8 cellular contexts compared by ENCODE assay signal in the genomic region with DNA sequence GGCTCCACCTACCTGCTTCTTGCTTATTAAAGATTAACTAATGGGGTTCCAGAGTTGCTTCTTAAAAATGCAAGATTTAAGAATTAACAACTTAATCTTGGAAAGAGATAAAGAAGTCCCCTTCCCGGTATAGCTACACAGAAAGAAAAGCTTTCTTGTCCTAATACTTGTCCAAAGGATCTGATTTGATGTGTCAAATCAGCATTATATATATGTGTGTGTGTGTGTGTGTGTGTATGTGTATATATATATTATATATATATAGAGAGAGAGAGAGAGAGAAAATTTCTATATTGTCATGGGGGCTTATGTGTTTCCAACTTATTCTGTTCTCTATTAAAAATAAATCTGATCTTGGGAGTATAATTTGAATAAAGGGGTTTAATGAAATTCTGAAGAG. TPM values are rescaled to one million over a fixed set of nuclear protein-coding genes. Genes with fewer than 3 reads are reported as not detected.
DNase-seq lines count a peak whose midpoint lies in the region; TF ChIP-seq lines count a peak whose summit lies in the region.

No MANE protein-coding gene starts in this region.

- intact Hi-C loops in ascending aorta (cut with DNase I) (loop anchor here (10.0 kb wide), 1 partner anchor 359 kb away; no protein-coding TSS in a partner anchor), thyroid gland (cut with DNase I) (no loop called here)

- no peaks in the 10 kb centered on the region for H3K36me3 Mint-ChIP-seq in activated CD4-positive, alpha-beta T cell treated with anti-CD3 and anti-CD28 coated beads, Interleukin-2, amount 10 ng/mL, durations not matched to agents 7 days and 5 days (ENCODE audit: low read depth)

- no peak for TF ChIP-seq POLR2A in thyroid gland (IDR thresholded peaks at IDR 0.05)

- CTCF ChIA-PET in activated CD4-positive, alpha-beta T cell treated with anti-CD3 and anti-CD28 coated beads, Interleukin-2, amount 10 ng/mL, durations not matched to agents 7 days and 5 days (lab: Charles Lee): interaction anchor here (0.8 to 2.5 kb wide), 11 partner anchors 11 to 212 kb away, joined by 3 to 8 read pairs (median 3); no protein-coding TSS in a partner anchor

- no peaks in the 10 kb centered on the region for H3K27me3 ChIP-seq in ascending aorta
- no peaks in the 10 kb centered on the region for H3K27me3 ChIP-seq in liver (ENCODE audit: control insufficient read depth in 4 of 4, insufficient read depth in 4 of 4, low read length in 3 of 4)
- H3K27me3 ChIP-seq in thyroid gland: no peaks in the 10 kb centered on the region

- H3K27ac ChIP-seq in ascending aorta: peak overlapping the region; percentile 79 to 85
- no peak overlapping the region for H3K27ac ChIP-seq in liver (ENCODE audit: low read depth in 1 of 2, low read length in 2 of 2)
- peak overlapping the region; percentile 51 to 85 (median 76) for H3K27ac ChIP-seq in thyroid gland

- no peak overlapping the region for H3K9ac ChIP-seq in liver (ENCODE audit: low read depth in 1 of 2, low read length in 2 of 2)

- peak overlapping the region; percentile 90 for H3K27ac Mint-ChIP-seq in activated CD4-positive, alpha-beta T cell treated with anti-CD3 and anti-CD28 coated beads, Interleukin-2, amount 10 ng/mL, durations not matched to agents 7 days and 5 days

- 7% methylated on average over 1 of the region's 1 CpG for WGBS in liver
- WGBS in thyroid gland, 2 donors: 3 to 5% methylated on average over 1 of the region's 1 CpG

- H3K4me3 ChIP-seq in ascending aorta: peak overlapping the region; percentile 69 to 85
- peak overlapping the region; percentile 73 to 78 (median 74) for H3K4me3 ChIP-seq in liver (ENCODE audit: low read depth in 1 of 3, low read length in 3 of 3)
- peak overlapping the region in 2 of 3 donors; percentile 39 to 58 for H3K4me3 ChIP-seq in thyroid gland (replicated peaks in 1 of 3)

- H3K27me3 Mint-ChIP-seq in activated CD4-positive, alpha-beta T cell treated with anti-CD3 and anti-CD28 coated beads, Interleukin-2, amount 10 ng/mL, durations not matched to agents 7 days and 5 days: peaks cover 2% of the 10 kb centered on the region

- no peak for DNase-seq in activated CD4-positive, alpha-beta T cell treated with anti-CD3 and anti-CD28 coated beads, Interleukin-2, amount 10 ng/mL, durations not matched to agents 7 days and 5 days
- DNase-seq in activated CD4-positive, alpha-beta T cell treated with anti-CD3 and anti-CD28 coated beads for 4 hours: no peak
- DNase-seq in ascending aorta (ENCODE audit: low spot score in 2 of 2) (no peak), thyroid gland (no peak), NCI-H446 treated with DMSO at 0.1 percent for 48 hours (lab: John Stamatoyannopoulos, UW) (no peak), NOMO-1 (lab: John Stamatoyannopoulos, UW; ENCODE audit: unreplicated experiment in 2 of 2) (no peak), activated gamma-delta T cell treated with Interleukin-2 at 50 U/mL for 16 hours (no peak)

- TF ChIP-seq CTCF in ascending aorta (IDR thresholded peaks at IDR 0.05): no peak
- no peak for TF ChIP-seq CTCF in liver (IDR thresholded peaks at IDR 0.05; ENCODE audit: low read depth, low read length, missing input control)
- TF ChIP-seq CTCF in thyroid gland (IDR thresholded peaks at IDR 0.05): no peak

- H3K4me1 ChIP-seq in ascending aorta (peaks cover 5 to 24% of the 10 kb centered on the region in 2 donors), liver (ENCODE audit: control insufficient read depth in 4 of 4, insufficient read depth in 4 of 4, low read length in 3 of 4) (peaks cover 0 to 22% (median 13%) of the 10 kb centered on the region in 4 donors), thyroid gland (peaks cover 10 to 11% of the 10 kb centered on the region in 2 donors)

- POLR2A ChIA-PET in activated CD4-positive, alpha-beta T cell treated with anti-CD3 and anti-CD28 coated beads, Interleukin-2, amount 10 ng/mL, durations not matched to agents 7 days and 5 days (lab: Charles Lee): interaction anchor here (0.6 kb wide), 1 partner anchor 260 kb away, joined by 7 read pairs; no protein-coding TSS in a partner anchor

- H3K9me3 ChIP-seq in ascending aorta (no peaks in the 10 kb centered on the region), liver (ENCODE audit: control insufficient read depth in 4 of 4, low read length in 3 of 4) (no peaks in the 10 kb centered on the region), thyroid gland (no peaks in the 10 kb centered on the region)

- peak overlapping the region; percentile 90 for H3K4me3 Mint-ChIP-seq in activated CD4-positive, alpha-beta T cell treated with anti-CD3 and anti-CD28 coated beads, Interleukin-2, amount 10 ng/mL, durations not matched to agents 7 days and 5 days

- TF ChIP-seq RAD21 in liver (IDR thresholded peaks at IDR 0.05): no peak

- H3K9me3 Mint-ChIP-seq in activated CD4-positive, alpha-beta T cell treated with anti-CD3 and anti-CD28 coated beads, Interleukin-2, amount 10 ng/mL, durations not matched to agents 7 days and 5 days: no peaks in the 10 kb centered on the region

- no peaks in the 10 kb centered on the region for H3K36me3 ChIP-seq in ascending aorta
- no peaks in the 10 kb centered on the region for H3K36me3 ChIP-seq in liver (ENCODE audit: control insufficient read depth in 4 of 4, insufficient read depth in 3 of 4, low read depth in 1 of 4, low read length in 3 of 4)
- H3K36me3 ChIP-seq in thyroid gland: no peaks in the 10 kb centered on the region

- peaks cover 47% of the 10 kb centered on the region for H3K4me1 Mint-ChIP-seq in activated CD4-positive, alpha-beta T cell treated with anti-CD3 and anti-CD28 coated beads, Interleukin-2, amount 10 ng/mL, durations not matched to agents 7 days and 5 days

TF ChIP-seq in liver, 16 proteins besides CTCF, POLR2A, EP300 and RAD21:
- TF ChIP-seq JUND (IDR thresholded peaks at IDR 0.05) (no peak), NR2F2 (IDR thresholded peaks at IDR 0.05) (no peak), TAF1 (conservative IDR thresholded peaks at IDR 0.05) (no peak), FOXA1 (IDR thresholded peaks at IDR 0.05) (no peak)
- TF ChIP-seq, protein P1, sequence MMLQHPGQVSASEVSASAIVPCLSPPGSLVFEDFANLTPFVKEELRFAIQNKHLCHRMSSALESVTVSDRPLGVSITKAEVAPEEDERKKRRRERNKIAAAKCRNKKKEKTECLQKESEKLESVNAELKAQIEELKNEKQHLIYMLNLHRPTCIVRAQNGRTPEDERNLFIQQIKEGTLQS (IDR thresholded peaks at IDR 0.05): no peak
TF ChIP-seq in liver: peak in this region for 0.

RNA-seq across cellular contexts. Expression of a gene that starts 4.6 kb away (rescaled TPM):
- 10 to 100 TPM; 85.7 to 93.0 TPM for total RNA-seq in activated CD4-positive, alpha-beta T cell treated with anti-CD3 and anti-CD28 coated beads, Interleukin-2, amount 10 ng/mL, durations not matched to agents 7 days and 5 days
- total RNA-seq in ascending aorta: 20.6 TPM
- 10 to 100 TPM; 10.2 to 13.3 TPM for total RNA-seq in liver
- polyA plus RNA-seq in liver: 1 to 10 TPM; 8.2 to 9.9 TPM
- 10 to 100 TPM; 54.6 to 68.4 (median 63.8) TPM for total RNA-seq in thyroid gland

RNA-seq across cellular contexts. Expression of a gene that starts 33.4 kb away (rescaled TPM):
- not detected for total RNA-seq in activated CD4-positive, alpha-beta T cell treated with anti-CD3 and anti-CD28 coated beads, Interleukin-2, amount 10 ng/mL, durations not matched to agents 7 days and 5 days
- total RNA-seq in ascending aorta: not detected
- total RNA-seq in liver: not detected
- polyA plus RNA-seq in liver: under 1 TPM in 1 of 2 donors, not detected in 1; 0.06 TPM
- not detected for total RNA-seq in thyroid gland

Comparison
In these comparisons a context has a peak if more than half of its experiments do, and no peak if none do; other contexts are left out.
1. H3K27ac ChIP-seq: peak in ascending aorta (2 of 2) and thyroid gland (3 of 3); none in liver (0 of 2).
2. Peak in every context shown above with its lines, with median percentiles within 50 percentile points of each other: H3K4me3 ChIP-seq.